In genomic region chr11:10735532-10736465, GRCh38 we compare ENCODE assay signal across 8 cellular contexts. TPM values are rescaled to one million over a fixed set of nuclear protein-coding genes. Genes with fewer than 3 reads are reported as not detected.
DNase-seq lines count a peak whose midpoint lies in the region; ATAC-seq and TF ChIP-seq lines count a peak whose summit lies in the region.

No MANE protein-coding gene starts in this region.

- H3K4me1 ChIP-seq in BLaER1 (peaks cover 6% of the 10 kb centered on the region), colonic mucosa (no peaks in the 10 kb centered on the region)

- H4K20me1 ChIP-seq in BLaER1, result no peaks in the 10 kb centered on the region

- DNase-seq in NCI-H510A treated with DMSO at 0.1 percent for 48 hours (lab: John Stamatoyannopoulos, UW), result peak; percentile 84
- peak; percentile 94 for DNase-seq in activated CD4-positive, alpha-beta T cell treated with anti-CD3 and anti-CD28 coated beads for 48 hours
- DNase-seq in colonic mucosa, result peak; percentile 92
- DNase-seq in left colon, result peak; percentile 92 to 95
- peak; percentile 76 to 86 (median 82) for DNase-seq in stimulated activated CD4-positive, alpha-beta T cell treated with anti-CD3 and anti-CD28 coated beads, Interleukin-1b, Interleukin-23, amount 100 ng/mL, for 24 hours (ENCODE audit: low read depth in 4 of 4, low spot score in 1 of 4)

- H3K27me3 ChIP-seq in BLaER1 (no peaks in the 10 kb centered on the region), colonic mucosa (no peaks in the 10 kb centered on the region)

- peak overlapping the region; percentile 47; the same call in 1 of the 2 replicates for H3K27ac ChIP-seq in BLaER1
- no peak overlapping the region for H3K27ac ChIP-seq in colonic mucosa

- H3K9ac ChIP-seq in BLaER1 (peak overlapping the region; percentile 51; the same call in 1 of the 2 replicates), colonic mucosa (ENCODE audit: low read depth in 2 of 2, low read length in 2 of 2) (peak overlapping the region in 1 of 2 donors; percentile 61)

- intact Hi-C loops in colonic mucosa (cut with DNase I), result loop anchor here (2.0 to 10.0 kb wide), 3 partner anchors 77 to 329 kb away; no protein-coding TSS in a partner anchor
- intact Hi-C loops in left colon (cut with DNase I, micrococcal nuclease), result loop anchor here (5.0 to 10.0 kb wide), 2 partner anchors 321 to 328 kb away; no protein-coding TSS in a partner anchor

- no peaks in the 10 kb centered on the region for H3K9me3 ChIP-seq in BLaER1
- no peaks in the 10 kb centered on the region for H3K9me3 ChIP-seq in colonic mucosa

- ATAC-seq in GM19351 (IDR thresholded peaks at IDR 0.05; ENCODE audit: unreplicated experiment) (peak; percentile 99), HG03460 (IDR thresholded peaks at IDR 0.05; ENCODE audit: unreplicated experiment) (peak; percentile 97), left colon (peak; percentile 98)

- H3K36me3 ChIP-seq in BLaER1, result no peaks in the 10 kb centered on the region
- H3K36me3 ChIP-seq in colonic mucosa, result no peaks in the 10 kb centered on the region

- H3K4me2 ChIP-seq in BLaER1, result peak overlapping the region; percentile 74

- H3K4me3 ChIP-seq in BLaER1 (peak overlapping the region; percentile 46; the same call in 1 of the 2 replicates), colonic mucosa (no peak overlapping the region)

- TF ChIP-seq CTCF in colonic mucosa (IDR thresholded peaks at IDR 0.05), result peak; percentile 99

RNA-seq across cellular contexts. Expression of gene CTR9, which starts 15.2 kb away (rescaled TPM):
- total RNA-seq in colonic mucosa (10 to 100 TPM; 33.9 to 37.4 TPM), left colon (10 to 100 TPM; 26.9 to 35.0 TPM)

RNA-seq across cellular contexts. Expression of gene IRAG1, which starts 42.2 kb away (rescaled TPM):
- total RNA-seq in colonic mucosa (10 to 100 TPM in 1 of 2 donors, 1 to 10 TPM in 1; 3.5 to 18.7 TPM), left colon (10 to 100 TPM in 1 of 2 donors, 1 to 10 TPM in 1; 7.7 to 22.9 TPM)
